1 cellular context compared by ENCODE assay signal in the genomic region with DNA sequence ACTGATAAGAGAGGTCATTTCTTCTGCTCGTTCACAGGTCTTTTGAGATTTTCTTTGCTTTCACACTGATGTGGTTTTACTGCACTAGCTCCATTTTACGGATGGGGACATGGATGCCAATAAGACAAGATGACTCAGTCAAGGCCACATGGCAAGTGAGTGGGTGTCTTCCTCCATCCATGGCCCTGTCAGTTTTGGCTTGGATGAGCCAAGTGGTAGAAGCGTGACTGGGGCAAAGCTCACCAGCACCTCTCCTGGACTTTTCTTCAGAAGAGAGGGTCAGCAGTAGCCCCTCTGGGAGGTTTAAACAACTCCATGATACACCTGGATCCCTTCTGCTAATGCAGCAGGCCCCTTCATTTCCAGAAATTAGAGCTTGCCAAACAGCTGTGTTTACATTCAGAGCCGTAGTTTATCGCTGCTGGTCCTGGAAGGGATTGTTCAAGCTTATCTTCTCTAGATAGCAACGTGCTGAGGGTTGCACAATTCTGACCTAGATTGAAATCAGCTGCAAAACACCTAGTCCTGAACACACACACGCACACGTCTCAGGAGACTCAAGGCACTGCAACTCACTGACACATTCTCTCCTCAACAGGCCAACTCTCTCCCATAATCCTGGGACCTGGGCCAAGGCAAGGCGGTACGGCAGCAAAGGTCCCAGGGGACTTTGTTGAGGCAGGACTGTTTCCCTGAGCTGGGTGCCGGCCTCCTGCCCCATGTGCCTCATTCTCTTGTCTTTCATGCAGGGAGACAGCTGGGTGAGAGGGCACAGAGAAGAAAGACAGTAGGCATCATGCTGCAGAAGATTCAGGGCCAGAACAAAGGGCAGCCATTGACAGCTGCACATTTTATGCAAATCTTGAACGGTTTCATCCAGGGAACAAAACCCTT.
TF ChIP-seq lines count a peak whose summit lies in the region.

No MANE protein-coding gene starts in this region.

TF ChIP-seq in HepG2, 621 proteins besides CTCF, POLR2A, EP300 and RAD21 (continued from another document and continues in another):
- TF ChIP-seq, protein P1, sequence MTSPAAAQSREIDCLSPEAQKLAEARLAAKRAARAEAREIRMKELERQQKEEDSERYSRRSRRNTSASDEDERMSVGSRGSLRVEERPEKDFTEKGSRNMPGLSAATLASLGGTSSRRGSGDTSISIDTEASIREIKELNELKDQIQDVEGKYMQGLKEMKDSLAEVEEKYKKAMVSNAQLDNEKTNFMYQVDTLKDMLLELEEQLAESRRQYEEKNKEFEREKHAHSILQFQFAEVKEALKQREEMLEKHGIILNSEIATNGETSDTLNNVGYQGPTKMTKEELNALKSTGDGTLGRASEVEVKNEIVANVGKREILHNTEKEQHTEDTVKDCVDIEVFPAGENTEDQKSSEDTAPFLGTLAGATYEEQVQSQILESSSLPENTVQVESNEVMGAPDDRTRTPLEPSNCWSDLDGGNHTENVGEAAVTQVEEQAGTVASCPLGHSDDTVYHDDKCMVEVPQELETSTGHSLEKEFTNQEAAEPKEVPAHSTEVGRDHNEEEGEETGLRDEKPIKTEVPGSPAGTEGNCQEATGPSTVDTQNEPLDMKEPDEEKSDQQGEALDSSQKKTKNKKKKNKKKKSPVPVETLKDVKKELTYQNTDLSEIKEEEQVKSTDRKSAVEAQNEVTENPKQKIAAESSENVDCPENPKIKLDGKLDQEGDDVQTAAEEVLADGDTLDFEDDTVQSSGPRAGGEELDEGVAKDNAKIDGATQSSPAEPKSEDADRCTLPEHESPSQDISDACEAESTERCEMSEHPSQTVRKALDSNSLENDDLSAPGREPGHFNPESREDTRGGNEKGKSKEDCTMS (CRISPR knock-in tag; conservative IDR thresholded peaks at IDR 0.05): no peak
- TF ChIP-seq IRF9 (CRISPR knock-in tag; IDR thresholded peaks at IDR 0.05; ENCODE audit: borderline replicate concordance) (no peak), ZFAT (CRISPR knock-in tag; conservative IDR thresholded peaks at IDR 0.05) (no peak), KDM5B (CRISPR knock-in tag; IDR thresholded peaks at IDR 0.05; ENCODE audit: borderline replicate concordance) (peak; percentile 39; the same call in 1 of the 2 replicates), BCL6 (CRISPR knock-in tag; IDR thresholded peaks at IDR 0.05) (peak; percentile 97), NFYB (CRISPR knock-in tag; IDR thresholded peaks at IDR 0.05) (no peak), MAFG (CRISPR knock-in tag; IDR thresholded peaks at IDR 0.05) (no peak), CHD2 (IDR thresholded peaks at IDR 0.05; ENCODE audit: low read depth, low read length) (no peak), ZHX2 (IDR thresholded peaks at IDR 0.05; ENCODE audit: low read depth) (no peak), ZHX2 (CRISPR knock-in tag; IDR thresholded peaks at IDR 0.05; ENCODE audit: borderline replicate concordance) (no peak), SSRP1 (CRISPR knock-in tag; IDR thresholded peaks at IDR 0.05) (no peak), SP4 (CRISPR knock-in tag; IDR thresholded peaks at IDR 0.05) (no peak), ZBTB25 (CRISPR knock-in tag; IDR thresholded peaks at IDR 0.05) (peak; percentile 54; the same call in 1 of the 2 replicates), ZNF770 (CRISPR knock-in tag; IDR thresholded peaks at IDR 0.05) (no peak), BHLHE40 (IDR thresholded peaks at IDR 0.05; ENCODE audit: low read length) (no peak), SRF (IDR thresholded peaks at IDR 0.05; ENCODE audit: low read depth, low read length) (no peak), ZNF101 (CRISPR knock-in tag; IDR thresholded peaks at IDR 0.05; ENCODE audit: borderline replicate concordance, low read depth) (no peak), RFX1 (IDR thresholded peaks at IDR 0.05) (no peak), IRF2 (CRISPR knock-in tag; IDR thresholded peaks at IDR 0.05) (peak; percentile 64; the same call in 1 of the 2 replicates), TBP (CRISPR knock-in tag; IDR thresholded peaks at IDR 0.05) (no peak), GABPA (IDR thresholded peaks at IDR 0.05; ENCODE audit: low read depth, low read length) (no peak), GABPA (CRISPR knock-in tag; IDR thresholded peaks at IDR 0.05; ENCODE audit: low read depth) (no peak)
- TF ChIP-seq, protein P2, sequence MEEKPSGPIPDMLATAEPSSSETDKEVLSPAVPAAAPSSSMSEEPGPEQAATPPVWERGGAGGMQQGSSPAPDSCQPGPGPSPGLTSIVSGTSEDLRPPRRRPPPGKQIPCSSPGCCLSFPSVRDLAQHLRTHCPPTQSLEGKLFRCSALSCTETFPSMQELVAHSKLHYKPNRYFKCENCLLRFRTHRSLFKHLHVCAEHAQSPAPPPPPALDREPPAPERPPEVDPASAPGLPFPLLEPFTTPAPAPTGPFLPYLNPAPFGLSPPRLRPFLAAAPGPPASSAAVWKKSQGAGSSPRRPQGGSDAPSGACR (CRISPR knock-in tag; IDR thresholded peaks at IDR 0.05): no peak
- TF ChIP-seq, protein P3, sequence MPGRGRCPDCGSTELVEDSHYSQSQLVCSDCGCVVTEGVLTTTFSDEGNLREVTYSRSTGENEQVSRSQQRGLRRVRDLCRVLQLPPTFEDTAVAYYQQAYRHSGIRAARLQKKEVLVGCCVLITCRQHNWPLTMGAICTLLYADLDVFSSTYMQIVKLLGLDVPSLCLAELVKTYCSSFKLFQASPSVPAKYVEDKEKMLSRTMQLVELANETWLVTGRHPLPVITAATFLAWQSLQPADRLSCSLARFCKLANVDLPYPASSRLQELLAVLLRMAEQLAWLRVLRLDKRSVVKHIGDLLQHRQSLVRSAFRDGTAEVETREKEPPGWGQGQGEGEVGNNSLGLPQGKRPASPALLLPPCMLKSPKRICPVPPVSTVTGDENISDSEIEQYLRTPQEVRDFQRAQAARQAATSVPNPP (CRISPR knock-in tag; IDR thresholded peaks at IDR 0.05): no peak
- TF ChIP-seq, protein P4, sequence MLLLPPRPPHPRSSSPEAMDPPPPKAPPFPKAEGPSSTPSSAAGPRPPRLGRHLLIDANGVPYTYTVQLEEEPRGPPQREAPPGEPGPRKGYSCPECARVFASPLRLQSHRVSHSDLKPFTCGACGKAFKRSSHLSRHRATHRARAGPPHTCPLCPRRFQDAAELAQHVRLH (CRISPR knock-in tag; IDR thresholded peaks at IDR 0.05; ENCODE audit: borderline replicate concordance, low read depth): no peak
- TF ChIP-seq, protein P5, sequence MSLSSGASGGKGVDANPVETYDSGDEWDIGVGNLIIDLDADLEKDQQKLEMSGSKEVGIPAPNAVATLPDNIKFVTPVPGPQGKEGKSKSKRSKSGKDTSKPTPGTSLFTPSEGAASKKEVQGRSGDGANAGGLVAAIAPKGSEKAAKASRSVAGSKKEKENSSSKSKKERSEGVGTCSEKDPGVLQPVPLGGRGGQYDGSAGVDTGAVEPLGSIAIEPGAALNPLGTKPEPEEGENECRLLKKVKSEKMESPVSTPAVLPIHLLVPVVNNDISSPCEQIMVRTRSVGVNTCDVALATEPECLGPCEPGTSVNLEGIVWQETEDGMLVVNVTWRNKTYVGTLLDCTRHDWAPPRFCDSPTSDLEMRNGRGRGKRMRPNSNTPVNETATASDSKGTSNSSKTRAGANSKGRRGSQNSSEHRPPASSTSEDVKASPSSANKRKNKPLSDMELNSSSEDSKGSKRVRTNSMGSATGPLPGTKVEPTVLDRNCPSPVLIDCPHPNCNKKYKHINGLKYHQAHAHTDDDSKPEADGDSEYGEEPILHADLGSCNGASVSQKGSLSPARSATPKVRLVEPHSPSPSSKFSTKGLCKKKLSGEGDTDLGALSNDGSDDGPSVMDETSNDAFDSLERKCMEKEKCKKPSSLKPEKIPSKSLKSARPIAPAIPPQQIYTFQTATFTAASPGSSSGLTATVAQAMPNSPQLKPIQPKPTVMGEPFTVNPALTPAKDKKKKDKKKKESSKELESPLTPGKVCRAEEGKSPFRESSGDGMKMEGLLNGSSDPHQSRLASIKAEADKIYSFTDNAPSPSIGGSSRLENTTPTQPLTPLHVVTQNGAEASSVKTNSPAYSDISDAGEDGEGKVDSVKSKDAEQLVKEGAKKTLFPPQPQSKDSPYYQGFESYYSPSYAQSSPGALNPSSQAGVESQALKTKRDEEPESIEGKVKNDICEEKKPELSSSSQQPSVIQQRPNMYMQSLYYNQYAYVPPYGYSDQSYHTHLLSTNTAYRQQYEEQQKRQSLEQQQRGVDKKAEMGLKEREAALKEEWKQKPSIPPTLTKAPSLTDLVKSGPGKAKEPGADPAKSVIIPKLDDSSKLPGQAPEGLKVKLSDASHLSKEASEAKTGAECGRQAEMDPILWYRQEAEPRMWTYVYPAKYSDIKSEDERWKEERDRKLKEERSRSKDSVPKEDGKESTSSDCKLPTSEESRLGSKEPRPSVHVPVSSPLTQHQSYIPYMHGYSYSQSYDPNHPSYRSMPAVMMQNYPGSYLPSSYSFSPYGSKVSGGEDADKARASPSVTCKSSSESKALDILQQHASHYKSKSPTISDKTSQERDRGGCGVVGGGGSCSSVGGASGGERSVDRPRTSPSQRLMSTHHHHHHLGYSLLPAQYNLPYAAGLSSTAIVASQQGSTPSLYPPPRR (CRISPR knock-in tag; IDR thresholded peaks at IDR 0.05; ENCODE audit: borderline replicate concordance): no peak; the same call in 1 of the 2 replicates
